ENCODE assay signal across 12 cellular contexts in genomic region chrX:133781174-133781573, GRCh38.
"Had no signal": no experiment of that assay in that cellular context is flagged by ENCODE, and none has a peak within 500 bp of the region (broad histone marks: within the 10 kb centered on the region; RNA-seq: fewer than 3 reads in every experiment).

No MANE protein-coding gene starts in this region.

- H3K27ac ChIP-seq: esophagus squamous epithelium, parathyroid adenoma, skin epidermis, tibial artery had no signal

- H3K27me3 Mint-ChIP-seq: activated naive CD8-positive, alpha-beta T cell treated with anti-CD3 and anti-CD28 coated beads, Interleukin-2, amount 10 ng/mL, durations not matched to agents 7 days and 5 days had no signal

- H3K4me1 ChIP-seq: esophagus squamous epithelium, parathyroid adenoma, tibial artery had no signal

- H3K27me3 ChIP-seq: esophagus squamous epithelium, tibial artery had no signal

- H3K9ac ChIP-seq: parathyroid adenoma had no signal

- H3K9me3 ChIP-seq: esophagus squamous epithelium, tibial artery had no signal

- H3K36me3 Mint-ChIP-seq: activated naive CD8-positive, alpha-beta T cell treated with anti-CD3 and anti-CD28 coated beads, Interleukin-2, amount 10 ng/mL, durations not matched to agents 7 days and 5 days had no signal

- H3K4me3 ChIP-seq: esophagus squamous epithelium, skin epidermis, tibial artery had no signal

- H3K4me3 Mint-ChIP-seq: activated naive CD8-positive, alpha-beta T cell treated with anti-CD3 and anti-CD28 coated beads, Interleukin-2, amount 10 ng/mL, durations not matched to agents 7 days and 5 days had no signal

- DNase-seq: activated CD4-positive, alpha-beta T cell treated with anti-CD3 and anti-CD28 coated beads for 1 hour; activated CD4-positive, alpha-beta T cell treated with anti-CD3 and anti-CD28 coated beads, Interleukin-2, amount 50 U/mL, for 48 hours; activated gamma-delta T cell; activated naive CD8-positive, alpha-beta T cell treated with anti-CD3 and anti-CD28 coated beads, Interleukin-2, amount 10 ng/mL, durations not matched to agents 7 days and 5 days; activated T-cell treated with anti-CD3 and anti-CD28 coated beads, Interleukin-2, amount 50 U/mL, for 48 hours; anterior cingulate cortex; esophagus squamous epithelium; left colon; retina; tibial artery had no signal

- H3K36me3 ChIP-seq: esophagus squamous epithelium, tibial artery had no signal

- H3K79me2 ChIP-seq: parathyroid adenoma had no signal

- H3K27ac Mint-ChIP-seq: activated naive CD8-positive, alpha-beta T cell treated with anti-CD3 and anti-CD28 coated beads, Interleukin-2, amount 10 ng/mL, durations not matched to agents 7 days and 5 days had no signal

- H2AFZ ChIP-seq: parathyroid adenoma had no signal

- ATAC-seq: left colon had no signal

- H3K9me3 Mint-ChIP-seq: activated naive CD8-positive, alpha-beta T cell treated with anti-CD3 and anti-CD28 coated beads, Interleukin-2, amount 10 ng/mL, durations not matched to agents 7 days and 5 days had no signal
